Comparison of ENCODE assay signal across 1 cellular context in genomic region chr11:13055200-13055599, GRCh38.
TF ChIP-seq lines count a peak whose summit lies in the region.

No MANE protein-coding gene starts in this region.

TF ChIP-seq in GM12878, 131 proteins besides CTCF, POLR2A, EP300 and RAD21:
- TF ChIP-seq ZNF24 (IDR thresholded peaks at IDR 0.05) (no peak), E4F1 (IDR thresholded peaks at IDR 0.05; ENCODE audit: borderline replicate concordance, partially characterized antibody) (no peak), HSF1 (IDR thresholded peaks at IDR 0.05; ENCODE audit: low read depth, low read length) (no peak)
